ENCODE assay signal across 17 cellular contexts in genomic region chr4:61763682-61764081, GRCh38.
DNase-seq lines count a peak whose midpoint lies in the region; ATAC-seq, FAIRE-seq and TF ChIP-seq lines count a peak whose summit lies in the region.
"Had no signal": no experiment of that assay in that cellular context is flagged by ENCODE, and none has a peak within 500 bp of the region (broad histone marks: within the 10 kb centered on the region; RNA-seq: fewer than 3 reads in every experiment).

No MANE protein-coding gene starts in this region.

- H3K4me2 ChIP-seq in mammary epithelial cell (ENCODE audit: insufficient read depth, low read depth, low read length), result no peak overlapping the region
- H3K4me2 ChIP-seq: BLaER1 had no signal

- H3K4me3 ChIP-seq in HUES6 (ENCODE audit: low read depth, low read length) (peak overlapping the region; percentile 36; the same call in 1 of the 2 replicates), kidney (ENCODE audit: low read length in 2 of 2) (no peak overlapping the region), mammary epithelial cell (replicated peaks in 1 of 3; ENCODE audit: insufficient read depth in 1 of 3, low read depth in 2 of 3, low read length in 3 of 3) (no peak overlapping the region)
- H3K4me3 ChIP-seq: BLaER1, HAP-1 had no signal

- no peak for ATAC-seq in T-helper 17 cell

- H3K79me2 ChIP-seq in mammary epithelial cell (ENCODE audit: insufficient read depth, low read length), result no peaks in the 10 kb centered on the region

- H3K9ac ChIP-seq in HUES6 (ENCODE audit: low read length) (no peak overlapping the region), kidney (ENCODE audit: low read length in 2 of 2) (no peak overlapping the region), mammary epithelial cell (ENCODE audit: insufficient read depth, low read length) (no peak overlapping the region)
- H3K9ac ChIP-seq: BLaER1 had no signal

- TF ChIP-seq CTCF in kidney (IDR thresholded peaks at IDR 0.05; ENCODE audit: borderline replicate concordance, extremely low read depth, insufficient read depth), result no peak
- TF ChIP-seq CTCF in mammary epithelial cell (conservative IDR thresholded peaks at IDR 0.05 in 1 of 2, IDR thresholded peaks at IDR 0.05 in 1 of 2; ENCODE audit: extremely low read depth in 1 of 2, insufficient read depth in 1 of 2, low read depth in 1 of 2, low read length in 2 of 2), result no peak
- TF ChIP-seq CTCF in GM20000 (IDR thresholded peaks at IDR 0.05; ENCODE audit: extremely low read depth, missing control alignments), result no peak

- H3K4me1 ChIP-seq in HUES6 (ENCODE audit: control insufficient read depth, insufficient read depth, low read length), result no peaks in the 10 kb centered on the region
- H3K4me1 ChIP-seq in kidney (ENCODE audit: control insufficient read depth in 1 of 2, insufficient read depth in 1 of 2, low read depth in 1 of 2, low read length in 2 of 2), result no peaks in the 10 kb centered on the region
- no peaks in the 10 kb centered on the region for H3K4me1 ChIP-seq in mammary epithelial cell (ENCODE audit: insufficient read depth, low read length)
- H3K4me1 ChIP-seq: BLaER1, HAP-1 had no signal

- no peaks in the 10 kb centered on the region for H3K36me3 Mint-ChIP-seq in T-helper 17 cell (ENCODE audit: low read depth)
- H3K36me3 Mint-ChIP-seq: CD14-positive monocyte; CD4-positive, alpha-beta memory T cell had no signal

- H3K27me3 ChIP-seq in HUES6 (ENCODE audit: control insufficient read depth, insufficient read depth, low read length), result no peaks in the 10 kb centered on the region
- no peaks in the 10 kb centered on the region for H3K27me3 ChIP-seq in mammary epithelial cell (ENCODE audit: insufficient read depth, low read length)
- H3K27me3 ChIP-seq: BLaER1 had no signal

- peaks cover 42% of the 10 kb centered on the region for H3K9me3 ChIP-seq in HUES6 (ENCODE audit: control insufficient read depth, insufficient read depth, low read depth, low read length)
- no peaks in the 10 kb centered on the region for H3K9me3 ChIP-seq in kidney (ENCODE audit: control insufficient read depth in 1 of 2, low read length in 2 of 2)
- H3K9me3 ChIP-seq in mammary epithelial cell (replicated peaks; ENCODE audit: insufficient read depth, low read length), result no peaks in the 10 kb centered on the region
- H3K9me3 ChIP-seq in T-helper 17 cell (ENCODE audit: control insufficient read depth, low read length, poor library complexity, severe bottlenecking), result no peaks in the 10 kb centered on the region
- H3K9me3 ChIP-seq: BLaER1, HAP-1 had no signal

- dilution Hi-C loops in mammary epithelial cell (cut with HindIII; ENCODE audit: low sequenced_read_pairs), result no loop called here

- peaks cover 81% of the 10 kb centered on the region for H3K36me3 ChIP-seq in HUES6 (ENCODE audit: control insufficient read depth, insufficient read depth, low read length)
- H3K36me3 ChIP-seq in kidney (ENCODE audit: control insufficient read depth in 1 of 2, insufficient read depth in 2 of 2, low read length in 2 of 2), result no peaks in the 10 kb centered on the region
- H3K36me3 ChIP-seq in mammary epithelial cell (ENCODE audit: insufficient read depth, low read length), result no peaks in the 10 kb centered on the region
- H3K36me3 ChIP-seq: BLaER1, HAP-1 had no signal

- H3K4me3 Mint-ChIP-seq in T-helper 17 cell, result no peak overlapping the region
- H3K4me3 Mint-ChIP-seq: CD14-positive monocyte; CD4-positive, alpha-beta memory T cell had no signal

- in situ Hi-C loops in mammary epithelial cell (cut with MboI; ENCODE audit: low sequenced_read_pairs in 2 of 2), result no loop called here

- H3K27ac ChIP-seq in HUES6 (ENCODE audit: low read depth, low read length) (no peak overlapping the region), kidney (ENCODE audit: low read depth in 2 of 2, low read length in 2 of 2) (no peak overlapping the region), mammary epithelial cell (ENCODE audit: insufficient read depth, low read depth, low read length) (no peak overlapping the region)
- H3K27ac ChIP-seq: 22Rv1, BLaER1, HL-60 had no signal

- H2AFZ ChIP-seq in mammary epithelial cell (ENCODE audit: low read depth, low read length), result no peak overlapping the region

- CTCF ChIA-PET in mammary epithelial cell (lab: Charles Lee; ENCODE audit: low non-redundant PET), result no interaction called here

- H4K20me1 ChIP-seq in mammary epithelial cell (ENCODE audit: insufficient read depth, low read length), result no peaks in the 10 kb centered on the region
- H4K20me1 ChIP-seq: BLaER1 had no signal

- DNase-seq in frontal cortex (ENCODE audit: low spot score in 2 of 2) (no peak), kidney (no peak), mammary epithelial cell (no peak), GM20000 (ENCODE audit: low spot score) (no peak), T-helper 17 cell (no peak), posterior cingulate gyrus (no peak)
- DNase-seq: CD4-positive, alpha-beta memory T cell; DMS79 treated with DMSO at 0.1 percent for 48 hours; GF-D8 had no signal

- BruUV-seq in mammary epithelial cell (replicated peaks; lab: Mats Ljungman, UMichigan), result no TSS peak

- FAIRE-seq in A204.1 (lab: Jason Lieb, UNC), result peak; percentile 65
- peak; percentile 78 for FAIRE-seq in frontal cortex (lab: Jason Lieb, UNC)
- peak; percentile 11 for FAIRE-seq in kidney (lab: Jason Lieb, UNC)
- FAIRE-seq: H1 had no signal

- H3K27ac Mint-ChIP-seq in T-helper 17 cell, result no peak overlapping the region
- H3K27ac Mint-ChIP-seq: CD14-positive monocyte; CD4-positive, alpha-beta memory T cell had no signal

- H3K27me3 Mint-ChIP-seq in T-helper 17 cell, result no peaks in the 10 kb centered on the region
- H3K27me3 Mint-ChIP-seq: CD4-positive, alpha-beta memory T cell had no signal

- H3K4me1 Mint-ChIP-seq in T-helper 17 cell, result no peaks in the 10 kb centered on the region
- H3K4me1 Mint-ChIP-seq: CD14-positive monocyte; CD4-positive, alpha-beta memory T cell had no signal

- intact Hi-C loops in kidney (cut with DNase I), result no loop called here
- intact Hi-C loops in mammary epithelial cell (cut with micrococcal nuclease), result no loop called here
- intact Hi-C loops in posterior cingulate gyrus (cut with DNase I), result no loop called here
